Comparison of ENCODE assay signal across 22 cellular contexts in the genomic region with DNA sequence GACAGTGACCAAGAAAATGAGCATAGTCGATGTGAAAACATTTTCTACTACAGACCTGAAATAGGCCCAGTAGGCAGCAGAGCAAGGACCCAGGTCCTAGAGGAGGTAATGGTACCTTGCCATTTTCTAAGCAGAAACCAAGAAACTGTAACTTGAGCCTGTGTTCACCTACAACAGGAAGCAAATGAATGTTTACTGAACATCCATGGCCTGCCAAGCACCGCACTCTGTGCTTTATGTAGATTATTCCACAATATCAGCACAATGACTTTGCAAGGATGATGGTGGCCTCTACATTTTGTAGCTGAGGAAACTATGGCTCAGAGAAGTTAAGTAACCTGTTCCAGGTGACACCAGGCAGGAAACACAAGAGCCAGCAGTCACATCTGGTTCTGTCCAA.
DNase-seq lines count a peak whose midpoint lies in the region; ATAC-seq and TF ChIP-seq lines count a peak whose summit lies in the region.
"Had no signal": no experiment of that assay in that cellular context is flagged by ENCODE, and none has a peak within 500 bp of the region (broad histone marks: within the 10 kb centered on the region; RNA-seq: fewer than 3 reads in every experiment).

No MANE protein-coding gene starts in this region.

- TF ChIP-seq EP300 in stomach (IDR thresholded peaks at IDR 0.05), result no peak

- no peak overlapping the region for H3K27ac ChIP-seq in stomach
- H3K27ac ChIP-seq: PC-9, SJCRH30 had no signal

- TF ChIP-seq POLR2A in stomach (IDR thresholded peaks at IDR 0.05), result no peak

- 45 to 84% (median 71%) methylated on average over 2 of the region's 2 CpGs for WGBS in stomach, 5 donors

- H3K4me1 ChIP-seq in stomach, result peaks cover 0 to 7% (median 0%) of the 10 kb centered on the region in 4 donors
- H3K4me1 ChIP-seq: Caco-2, SJCRH30 had no signal

- DNase-seq in NCI-H345 (lab: John Stamatoyannopoulos, UW) (peak; percentile 26), NCI-H345 treated with DMSO at 0.1 percent for 48 hours (lab: John Stamatoyannopoulos, UW; ENCODE audit: unreplicated experiment) (no peak), NCI-H2029 (lab: John Stamatoyannopoulos, UW) (peak; percentile 58), NCI-H526 treated with DMSO at 0.1 percent for 48 hours (lab: John Stamatoyannopoulos, UW) (peak; percentile 2), stomach (peak; percentile 60), germinal center (ENCODE audit: low spot score) (no peak)
- DNase-seq: C1 segment of cervical spinal cord; Caco-2; CD8-positive, alpha-beta T cell; HCEC 1CT; IMR-90; KG1; NCI-H1048; NCI-H187 treated with DMSO at 0.1 percent for 48 hours; NCI-H2171 treated with DMSO at 0.1 percent for 48 hours; NCI-H774; PC-9; SJCRH30; T-helper 17 cell had no signal

- no peaks in the 10 kb centered on the region for H3K9me3 ChIP-seq in stomach
- H3K9me3 ChIP-seq: Caco-2, SJCRH30 had no signal

- intact Hi-C loops in stomach (cut with DNase I; ENCODE audit: low total_unique reads), result no loop called here

- no peak for TF ChIP-seq CTCF in stomach (IDR thresholded peaks at IDR 0.05)

- no peaks in the 10 kb centered on the region for H3K27me3 ChIP-seq in stomach

- no peaks in the 10 kb centered on the region for H3K36me3 ChIP-seq in stomach
- H3K36me3 ChIP-seq: SJCRH30 had no signal

- ATAC-seq in HG03521 (IDR thresholded peaks at IDR 0.05; ENCODE audit: unreplicated experiment), result no peak
- ATAC-seq: CD8-positive, alpha-beta T cell; Right ventricle myocardium inferior; SK-N-SH treated with all-trans-retinoic acid at 6 μM for 48 hours; T-helper 17 cell had no signal

- no peak overlapping the region for H3K4me3 ChIP-seq in stomach
- H3K4me3 ChIP-seq: PC-9, SJCRH30 had no signal

Comparison
In these comparisons a context has a peak if more than half of its experiments do, and no peak if none do; other contexts are left out.
1. DNase-seq: peak in NCI-H345 (single experiment), NCI-H2029 (single experiment), NCI-H526 treated with DMSO at 0.1 percent for 48 hours (single experiment) and stomach (single experiment); none in NCI-H345 treated with DMSO at 0.1 percent for 48 hours (single experiment) and germinal center (single experiment).